ENCODE assay signal across 8 cellular contexts in the genomic region with DNA sequence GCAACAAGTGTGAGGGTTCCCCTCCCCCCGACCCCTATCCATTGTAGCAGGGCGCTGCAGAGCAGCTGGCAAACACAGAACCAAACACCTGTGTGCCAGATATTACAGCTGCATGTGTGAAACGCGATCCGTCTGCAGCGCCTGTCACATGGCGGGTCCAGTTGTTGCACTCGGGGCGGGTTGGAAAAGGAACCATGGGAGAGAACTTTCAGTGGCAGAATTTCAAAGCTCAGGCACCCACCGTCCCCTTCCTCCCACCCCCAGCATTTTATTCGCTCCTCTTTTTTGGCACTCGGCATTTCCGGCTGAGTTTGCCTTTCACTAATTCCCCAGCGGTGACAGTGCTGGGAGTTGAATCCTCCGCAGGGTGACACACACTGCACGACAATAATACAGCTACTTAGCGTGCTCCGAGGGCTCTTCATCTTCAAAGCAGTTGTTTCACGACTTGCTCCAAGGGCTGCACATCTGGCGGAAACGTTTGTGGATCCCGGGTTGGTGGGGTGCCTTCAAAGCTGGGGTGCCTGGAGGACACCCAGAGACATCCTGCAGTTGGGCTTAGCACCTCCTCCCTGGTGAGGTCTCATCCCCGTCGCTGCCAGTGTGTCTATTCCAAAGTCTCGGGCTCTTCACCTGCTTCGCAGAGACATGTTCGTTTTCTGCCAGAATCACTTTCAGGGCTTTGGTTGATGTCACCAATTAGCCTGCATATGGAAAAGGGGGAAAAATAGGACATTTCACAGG.
A peak's percentile ranks its signal among the peaks of the same experiment; 100 is the strongest.
DNase-seq lines count a peak whose midpoint lies in the region; ATAC-seq and TF ChIP-seq lines count a peak whose summit lies in the region.

No MANE protein-coding gene starts in this region.

- H3K9me3 ChIP-seq in prostate gland (no peaks in the 10 kb centered on the region), WERI-Rb-1 (ENCODE audit: severe bottlenecking) (peaks cover 2% of the 10 kb centered on the region)

- no peaks in the 10 kb centered on the region for H3K36me3 ChIP-seq in prostate gland
- H3K36me3 ChIP-seq in WERI-Rb-1: no peaks in the 10 kb centered on the region

- H3K4me3 ChIP-seq in epithelial cell of esophagus (ENCODE audit: low read length): peak overlapping the region; percentile 13
- peak overlapping the region in 1 of 2 donors; percentile 10 for H3K4me3 ChIP-seq in prostate gland
- H3K4me3 ChIP-seq in WERI-Rb-1 (ENCODE audit: low read depth, low read length): no peak overlapping the region

- 13% methylated on average over 25 of the region's 27 CpGs for WGBS in prostate gland

- intact Hi-C loops in prostate gland (cut with DNase I): no loop called here

- no peaks in the 10 kb centered on the region for H3K4me1 ChIP-seq in prostate gland (replicated peaks)

- H3K27ac ChIP-seq in prostate gland (no peak overlapping the region), WERI-Rb-1 (no peak overlapping the region)

- no peak for ATAC-seq in HG03520 (IDR thresholded peaks at IDR 0.05; ENCODE audit: unreplicated experiment)
- ATAC-seq in HG02870 (IDR thresholded peaks at IDR 0.05; ENCODE audit: unreplicated experiment): no peak

- no peaks in the 10 kb centered on the region for H3K27me3 ChIP-seq in prostate gland (replicated peaks; ENCODE audit: insufficient read depth)
- no peaks in the 10 kb centered on the region for H3K27me3 ChIP-seq in WERI-Rb-1 (ENCODE audit: insufficient read depth, low read depth, severe bottlenecking)

- DNase-seq in GM03348 (ENCODE audit: low spot score) (peak; percentile 60), NCI-H460 (ENCODE audit: extremely low read depth, low read depth) (peak; percentile 34), epithelial cell of esophagus (ENCODE audit: low read depth) (peak; percentile 32), prostate gland (ENCODE audit: low spot score) (peak; percentile 25), putamen (ENCODE audit: low spot score) (no peak), WERI-Rb-1 (no peak)

- no peak for TF ChIP-seq CTCF in epithelial cell of esophagus (IDR thresholded peaks at IDR 0.05; ENCODE audit: insufficient read depth, low read depth, low read length, missing control alignments)
- no peak for TF ChIP-seq CTCF in prostate gland (IDR thresholded peaks at IDR 0.05)
- TF ChIP-seq CTCF in WERI-Rb-1 (IDR thresholded peaks at IDR 0.05; ENCODE audit: low read depth, low read length): no peak

- no peak for TF ChIP-seq POLR2A in prostate gland (IDR thresholded peaks at IDR 0.05)

Comparison
In these comparisons a context has a peak if more than half of its experiments do, and no peak if none do; other contexts are left out.
1. DNase-seq: peak in GM03348 (single experiment), NCI-H460 (single experiment), epithelial cell of esophagus (single experiment) and prostate gland (single experiment); none in putamen (single experiment) and WERI-Rb-1 (single experiment).